In the genomic region with DNA sequence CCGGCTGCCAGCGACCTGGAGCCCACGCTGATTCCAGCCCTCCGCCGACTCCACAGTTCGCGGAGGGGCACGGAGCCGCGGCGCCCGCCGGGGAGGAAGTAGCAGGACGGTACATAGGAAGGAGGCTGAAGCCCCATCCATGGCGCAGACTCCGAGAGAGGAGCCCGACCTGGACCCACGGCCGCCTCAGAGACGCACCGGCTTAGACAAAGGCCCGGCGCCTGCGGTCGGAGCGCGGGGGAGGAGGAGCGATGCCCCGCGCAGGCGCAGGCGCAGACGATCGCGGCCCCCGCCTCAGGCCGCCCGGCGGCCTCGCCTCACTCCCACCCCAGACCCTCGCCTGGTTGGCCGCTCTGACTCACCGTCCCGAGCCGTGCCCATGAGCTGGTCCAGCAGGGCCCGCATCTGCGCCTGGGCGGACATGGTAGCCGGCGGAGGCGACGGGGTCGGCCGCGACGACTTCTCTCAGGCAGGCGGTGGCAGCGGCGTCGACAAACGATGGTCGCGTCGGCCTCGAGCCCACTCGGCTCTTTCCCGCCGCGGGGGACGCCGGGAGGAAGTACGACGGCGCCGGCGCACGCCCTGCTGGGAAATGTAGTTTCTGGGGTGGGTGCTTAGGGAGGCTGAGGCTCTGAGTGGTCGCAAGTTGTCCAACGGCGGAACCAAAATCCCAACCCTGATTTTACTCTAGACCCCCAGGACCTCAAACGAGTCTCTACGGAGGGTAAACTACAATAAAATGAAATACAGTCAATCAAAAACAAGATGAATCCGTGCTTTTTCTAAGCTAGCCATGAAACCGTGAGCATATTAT, we compare ENCODE assay signal across 1 cellular context.
TF ChIP-seq lines count a peak whose summit lies in the region.

A gene with protein sequence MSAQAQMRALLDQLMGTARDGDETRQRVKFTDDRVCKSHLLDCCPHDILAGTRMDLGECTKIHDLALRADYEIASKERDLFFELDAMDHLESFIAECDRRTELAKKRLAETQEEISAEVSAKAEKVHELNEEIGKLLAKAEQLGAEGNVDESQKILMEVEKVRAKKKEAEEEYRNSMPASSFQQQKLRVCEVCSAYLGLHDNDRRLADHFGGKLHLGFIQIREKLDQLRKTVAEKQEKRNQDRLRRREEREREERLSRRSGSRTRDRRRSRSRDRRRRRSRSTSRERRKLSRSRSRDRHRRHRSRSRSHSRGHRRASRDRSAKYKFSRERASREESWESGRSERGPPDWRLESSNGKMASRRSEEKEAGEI (minus strand): TSS at position 533 of the 814 bp plus-strand sequence. CDS start 110 bp downstream, at position 423.

TF ChIP-seq in K562, 482 proteins besides CTCF, POLR2A, EP300 and RAD21 (continued from another document and continues in another):
- TF ChIP-seq ZNF232 (CRISPR knock-in tag; IDR thresholded peaks at IDR 0.05): peak; percentile 31; the same call in 1 of the 2 replicates
- no peak for TF ChIP-seq YBX1 (IDR thresholded peaks at IDR 0.05)
- peak; percentile 87 for TF ChIP-seq PML (IDR thresholded peaks at IDR 0.05; ENCODE audit: low read length)
- TF ChIP-seq SMAD3 (CRISPR knock-in tag; conservative IDR thresholded peaks at IDR 0.05): no peak; the same call in none of the 2 replicates
- TF ChIP-seq, protein P1, sequence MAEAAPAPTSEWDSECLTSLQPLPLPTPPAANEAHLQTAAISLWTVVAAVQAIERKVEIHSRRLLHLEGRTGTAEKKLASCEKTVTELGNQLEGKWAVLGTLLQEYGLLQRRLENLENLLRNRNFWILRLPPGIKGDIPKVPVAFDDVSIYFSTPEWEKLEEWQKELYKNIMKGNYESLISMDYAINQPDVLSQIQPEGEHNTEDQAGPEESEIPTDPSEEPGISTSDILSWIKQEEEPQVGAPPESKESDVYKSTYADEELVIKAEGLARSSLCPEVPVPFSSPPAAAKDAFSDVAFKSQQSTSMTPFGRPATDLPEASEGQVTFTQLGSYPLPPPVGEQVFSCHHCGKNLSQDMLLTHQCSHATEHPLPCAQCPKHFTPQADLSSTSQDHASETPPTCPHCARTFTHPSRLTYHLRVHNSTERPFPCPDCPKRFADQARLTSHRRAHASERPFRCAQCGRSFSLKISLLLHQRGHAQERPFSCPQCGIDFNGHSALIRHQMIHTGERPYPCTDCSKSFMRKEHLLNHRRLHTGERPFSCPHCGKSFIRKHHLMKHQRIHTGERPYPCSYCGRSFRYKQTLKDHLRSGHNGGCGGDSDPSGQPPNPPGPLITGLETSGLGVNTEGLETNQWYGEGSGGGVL (CRISPR knock-in tag; IDR thresholded peaks at IDR 0.05): no peak
- TF ChIP-seq LCOR (CRISPR knock-in tag; IDR thresholded peaks at IDR 0.05): peak; percentile 78; the same call in 1 of the 2 replicates
- TF ChIP-seq ZNF133 (CRISPR knock-in tag; IDR thresholded peaks at IDR 0.05): no peak
- no peak for TF ChIP-seq ZNF57 (CRISPR knock-in tag; IDR thresholded peaks at IDR 0.05)
- TF ChIP-seq DDX20 (tag; IDR thresholded peaks at IDR 0.05; ENCODE audit: low read depth): no peak
- TF ChIP-seq, protein P2, sequence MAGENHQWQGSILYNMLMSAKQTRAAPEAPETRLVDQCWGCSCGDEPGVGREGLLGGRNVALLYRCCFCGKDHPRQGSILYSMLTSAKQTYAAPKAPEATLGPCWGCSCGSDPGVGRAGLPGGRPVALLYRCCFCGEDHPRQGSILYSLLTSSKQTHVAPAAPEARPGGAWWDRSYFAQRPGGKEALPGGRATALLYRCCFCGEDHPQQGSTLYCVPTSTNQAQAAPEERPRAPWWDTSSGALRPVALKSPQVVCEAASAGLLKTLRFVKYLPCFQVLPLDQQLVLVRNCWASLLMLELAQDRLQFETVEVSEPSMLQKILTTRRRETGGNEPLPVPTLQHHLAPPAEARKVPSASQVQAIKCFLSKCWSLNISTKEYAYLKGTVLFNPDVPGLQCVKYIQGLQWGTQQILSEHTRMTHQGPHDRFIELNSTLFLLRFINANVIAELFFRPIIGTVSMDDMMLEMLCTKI (IDR thresholded peaks at IDR 0.05; ENCODE audit: partially characterized antibody): no peak
- TF ChIP-seq ILK (tag; IDR thresholded peaks at IDR 0.05; ENCODE audit: borderline replicate concordance, low read depth): no peak
- TF ChIP-seq, protein P3, sequence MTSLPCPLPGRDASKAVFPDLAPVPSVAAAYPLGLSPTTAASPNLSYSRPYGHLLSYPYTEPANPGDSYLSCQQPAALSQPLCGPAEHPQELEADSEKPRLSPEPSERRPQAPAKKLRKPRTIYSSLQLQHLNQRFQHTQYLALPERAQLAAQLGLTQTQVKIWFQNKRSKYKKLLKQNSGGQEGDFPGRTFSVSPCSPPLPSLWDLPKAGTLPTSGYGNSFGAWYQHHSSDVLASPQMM (CRISPR knock-in tag; IDR thresholded peaks at IDR 0.05): no peak
- TF ChIP-seq, protein P4, sequence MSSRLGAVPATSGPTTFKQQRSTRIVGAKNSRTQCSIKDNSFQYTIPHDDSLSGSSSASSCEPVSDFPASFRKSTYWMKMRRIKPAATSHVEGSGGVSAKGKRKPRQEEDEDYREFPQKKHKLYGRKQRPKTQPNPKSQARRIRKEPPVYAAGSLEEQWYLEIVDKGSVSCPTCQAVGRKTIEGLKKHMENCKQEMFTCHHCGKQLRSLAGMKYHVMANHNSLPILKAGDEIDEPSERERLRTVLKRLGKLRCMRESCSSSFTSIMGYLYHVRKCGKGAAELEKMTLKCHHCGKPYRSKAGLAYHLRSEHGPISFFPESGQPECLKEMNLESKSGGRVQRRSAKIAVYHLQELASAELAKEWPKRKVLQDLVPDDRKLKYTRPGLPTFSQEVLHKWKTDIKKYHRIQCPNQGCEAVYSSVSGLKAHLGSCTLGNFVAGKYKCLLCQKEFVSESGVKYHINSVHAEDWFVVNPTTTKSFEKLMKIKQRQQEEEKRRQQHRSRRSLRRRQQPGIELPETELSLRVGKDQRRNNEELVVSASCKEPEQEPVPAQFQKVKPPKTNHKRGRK (tag; IDR thresholded peaks at IDR 0.05): no peak
- TF ChIP-seq ZNF644 (tag; IDR thresholded peaks at IDR 0.05; ENCODE audit: low read depth): peak; percentile 88; the same call in 1 of the 2 replicates
- peak; percentile 83 for TF ChIP-seq RBBP5 (IDR thresholded peaks at IDR 0.05; ENCODE audit: borderline replicate concordance, insufficient read depth, low read length, poor library complexity, severe bottlenecking)
- TF ChIP-seq, protein P5, sequence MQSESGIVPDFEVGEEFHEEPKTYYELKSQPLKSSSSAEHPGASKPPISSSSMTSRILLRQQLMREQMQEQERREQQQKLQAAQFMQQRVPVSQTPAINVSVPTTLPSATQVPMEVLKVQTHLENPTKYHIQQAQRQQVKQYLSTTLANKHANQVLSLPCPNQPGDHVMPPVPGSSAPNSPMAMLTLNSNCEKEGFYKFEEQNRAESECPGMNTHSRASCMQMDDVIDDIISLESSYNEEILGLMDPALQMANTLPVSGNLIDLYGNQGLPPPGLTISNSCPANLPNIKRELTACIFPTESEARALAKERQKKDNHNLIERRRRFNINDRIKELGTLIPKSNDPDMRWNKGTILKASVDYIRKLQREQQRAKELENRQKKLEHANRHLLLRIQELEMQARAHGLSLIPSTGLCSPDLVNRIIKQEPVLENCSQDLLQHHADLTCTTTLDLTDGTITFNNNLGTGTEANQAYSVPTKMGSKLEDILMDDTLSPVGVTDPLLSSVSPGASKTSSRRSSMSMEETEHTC (IDR thresholded peaks at IDR 0.05): peak; percentile 46; the same call in 1 of the 2 replicates
- TF ChIP-seq, protein P6, sequence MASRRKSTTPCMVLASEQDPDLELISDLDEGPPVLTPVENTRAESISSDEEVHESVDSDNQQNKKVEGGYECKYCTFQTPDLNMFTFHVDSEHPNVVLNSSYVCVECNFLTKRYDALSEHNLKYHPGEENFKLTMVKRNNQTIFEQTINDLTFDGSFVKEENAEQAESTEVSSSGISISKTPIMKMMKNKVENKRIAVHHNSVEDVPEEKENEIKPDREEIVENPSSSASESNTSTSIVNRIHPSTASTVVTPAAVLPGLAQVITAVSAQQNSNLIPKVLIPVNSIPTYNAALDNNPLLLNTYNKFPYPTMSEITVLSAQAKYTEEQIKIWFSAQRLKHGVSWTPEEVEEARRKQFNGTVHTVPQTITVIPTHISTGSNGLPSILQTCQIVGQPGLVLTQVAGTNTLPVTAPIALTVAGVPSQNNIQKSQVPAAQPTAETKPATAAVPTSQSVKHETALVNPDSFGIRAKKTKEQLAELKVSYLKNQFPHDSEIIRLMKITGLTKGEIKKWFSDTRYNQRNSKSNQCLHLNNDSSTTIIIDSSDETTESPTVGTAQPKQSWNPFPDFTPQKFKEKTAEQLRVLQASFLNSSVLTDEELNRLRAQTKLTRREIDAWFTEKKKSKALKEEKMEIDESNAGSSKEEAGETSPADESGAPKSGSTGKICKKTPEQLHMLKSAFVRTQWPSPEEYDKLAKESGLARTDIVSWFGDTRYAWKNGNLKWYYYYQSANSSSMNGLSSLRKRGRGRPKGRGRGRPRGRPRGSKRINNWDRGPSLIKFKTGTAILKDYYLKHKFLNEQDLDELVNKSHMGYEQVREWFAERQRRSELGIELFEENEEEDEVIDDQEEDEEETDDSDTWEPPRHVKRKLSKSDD (conservative IDR thresholded peaks at IDR 0.05; ENCODE audit: low read length): no peak
- TF ChIP-seq GATAD2B (IDR thresholded peaks at IDR 0.05; ENCODE audit: borderline replicate concordance): peak; percentile 70
- TF ChIP-seq, protein P7, sequence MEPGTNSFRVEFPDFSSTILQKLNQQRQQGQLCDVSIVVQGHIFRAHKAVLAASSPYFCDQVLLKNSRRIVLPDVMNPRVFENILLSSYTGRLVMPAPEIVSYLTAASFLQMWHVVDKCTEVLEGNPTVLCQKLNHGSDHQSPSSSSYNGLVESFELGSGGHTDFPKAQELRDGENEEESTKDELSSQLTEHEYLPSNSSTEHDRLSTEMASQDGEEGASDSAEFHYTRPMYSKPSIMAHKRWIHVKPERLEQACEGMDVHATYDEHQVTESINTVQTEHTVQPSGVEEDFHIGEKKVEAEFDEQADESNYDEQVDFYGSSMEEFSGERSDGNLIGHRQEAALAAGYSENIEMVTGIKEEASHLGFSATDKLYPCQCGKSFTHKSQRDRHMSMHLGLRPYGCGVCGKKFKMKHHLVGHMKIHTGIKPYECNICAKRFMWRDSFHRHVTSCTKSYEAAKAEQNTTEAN (CRISPR knock-in tag; IDR thresholded peaks at IDR 0.05): 0 out of 2 replicates have a peak, but pooled peaks have one; percentile 41
- no peak for TF ChIP-seq TGIF2 (CRISPR knock-in tag; IDR thresholded peaks at IDR 0.05)
- TF ChIP-seq, protein P8, sequence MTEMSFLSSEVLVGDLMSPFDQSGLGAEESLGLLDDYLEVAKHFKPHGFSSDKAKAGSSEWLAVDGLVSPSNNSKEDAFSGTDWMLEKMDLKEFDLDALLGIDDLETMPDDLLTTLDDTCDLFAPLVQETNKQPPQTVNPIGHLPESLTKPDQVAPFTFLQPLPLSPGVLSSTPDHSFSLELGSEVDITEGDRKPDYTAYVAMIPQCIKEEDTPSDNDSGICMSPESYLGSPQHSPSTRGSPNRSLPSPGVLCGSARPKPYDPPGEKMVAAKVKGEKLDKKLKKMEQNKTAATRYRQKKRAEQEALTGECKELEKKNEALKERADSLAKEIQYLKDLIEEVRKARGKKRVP (CRISPR knock-in tag; IDR thresholded peaks at IDR 0.05): peak; percentile 53; the same call in 1 of the 2 replicates
- TF ChIP-seq BMI1 (IDR thresholded peaks at IDR 0.05; ENCODE audit: low read length): no peak
- TF ChIP-seq SNRNP70 (optimal IDR thresholded peaks at IDR 0.05; ENCODE audit: low read depth, low read length): no peak
- TF ChIP-seq KHSRP (IDR thresholded peaks at IDR 0.05): no peak
- TF ChIP-seq, protein P9, sequence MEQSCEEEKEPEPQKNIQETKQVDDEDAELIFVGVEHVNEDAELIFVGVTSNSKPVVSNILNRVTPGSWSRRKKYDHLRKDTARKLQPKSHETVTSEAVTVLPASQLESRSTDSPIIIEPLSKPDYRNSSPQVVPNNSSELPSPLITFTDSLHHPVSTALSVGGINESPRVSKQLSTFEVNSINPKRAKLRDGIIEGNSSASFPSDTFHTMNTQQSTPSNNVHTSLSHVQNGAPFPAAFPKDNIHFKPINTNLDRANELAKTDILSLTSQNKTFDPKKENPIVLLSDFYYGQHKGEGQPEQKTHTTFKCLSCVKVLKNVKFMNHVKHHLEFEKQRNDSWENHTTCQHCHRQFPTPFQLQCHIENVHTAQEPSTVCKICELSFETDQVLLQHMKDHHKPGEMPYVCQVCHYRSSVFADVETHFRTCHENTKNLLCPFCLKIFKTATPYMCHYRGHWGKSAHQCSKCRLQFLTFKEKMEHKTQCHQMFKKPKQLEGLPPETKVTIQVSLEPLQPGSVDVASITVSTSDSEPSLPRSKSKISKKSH (CRISPR knock-in tag; IDR thresholded peaks at IDR 0.05): no peak
- no peak for TF ChIP-seq ZNF444 (CRISPR knock-in tag; IDR thresholded peaks at IDR 0.05)
- TF ChIP-seq, protein P10, sequence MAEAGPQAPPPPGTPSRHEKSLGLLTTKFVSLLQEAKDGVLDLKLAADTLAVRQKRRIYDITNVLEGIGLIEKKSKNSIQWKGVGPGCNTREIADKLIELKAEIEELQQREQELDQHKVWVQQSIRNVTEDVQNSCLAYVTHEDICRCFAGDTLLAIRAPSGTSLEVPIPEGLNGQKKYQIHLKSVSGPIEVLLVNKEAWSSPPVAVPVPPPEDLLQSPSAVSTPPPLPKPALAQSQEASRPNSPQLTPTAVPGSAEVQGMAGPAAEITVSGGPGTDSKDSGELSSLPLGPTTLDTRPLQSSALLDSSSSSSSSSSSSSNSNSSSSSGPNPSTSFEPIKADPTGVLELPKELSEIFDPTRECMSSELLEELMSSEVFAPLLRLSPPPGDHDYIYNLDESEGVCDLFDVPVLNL (CRISPR knock-in tag; IDR thresholded peaks at IDR 0.05; ENCODE audit: low read depth): peak; percentile 66; the same call in 1 of the 2 replicates
- TF ChIP-seq U2AF2 (optimal IDR thresholded peaks at IDR 0.05; ENCODE audit: low read depth, low read length): no peak
- TF ChIP-seq BDP1 (IDR thresholded peaks at IDR 0.05; ENCODE audit: insufficient read depth, insufficient read length): no peak
- no peak for TF ChIP-seq TRIM28 (IDR thresholded peaks at IDR 0.05)
- TF ChIP-seq DNMT1 (IDR thresholded peaks at IDR 0.05): no peak
- TF ChIP-seq ZNF347 (CRISPR knock-in tag; IDR thresholded peaks at IDR 0.05; ENCODE audit: low read depth): no peak
- TF ChIP-seq, protein P11, sequence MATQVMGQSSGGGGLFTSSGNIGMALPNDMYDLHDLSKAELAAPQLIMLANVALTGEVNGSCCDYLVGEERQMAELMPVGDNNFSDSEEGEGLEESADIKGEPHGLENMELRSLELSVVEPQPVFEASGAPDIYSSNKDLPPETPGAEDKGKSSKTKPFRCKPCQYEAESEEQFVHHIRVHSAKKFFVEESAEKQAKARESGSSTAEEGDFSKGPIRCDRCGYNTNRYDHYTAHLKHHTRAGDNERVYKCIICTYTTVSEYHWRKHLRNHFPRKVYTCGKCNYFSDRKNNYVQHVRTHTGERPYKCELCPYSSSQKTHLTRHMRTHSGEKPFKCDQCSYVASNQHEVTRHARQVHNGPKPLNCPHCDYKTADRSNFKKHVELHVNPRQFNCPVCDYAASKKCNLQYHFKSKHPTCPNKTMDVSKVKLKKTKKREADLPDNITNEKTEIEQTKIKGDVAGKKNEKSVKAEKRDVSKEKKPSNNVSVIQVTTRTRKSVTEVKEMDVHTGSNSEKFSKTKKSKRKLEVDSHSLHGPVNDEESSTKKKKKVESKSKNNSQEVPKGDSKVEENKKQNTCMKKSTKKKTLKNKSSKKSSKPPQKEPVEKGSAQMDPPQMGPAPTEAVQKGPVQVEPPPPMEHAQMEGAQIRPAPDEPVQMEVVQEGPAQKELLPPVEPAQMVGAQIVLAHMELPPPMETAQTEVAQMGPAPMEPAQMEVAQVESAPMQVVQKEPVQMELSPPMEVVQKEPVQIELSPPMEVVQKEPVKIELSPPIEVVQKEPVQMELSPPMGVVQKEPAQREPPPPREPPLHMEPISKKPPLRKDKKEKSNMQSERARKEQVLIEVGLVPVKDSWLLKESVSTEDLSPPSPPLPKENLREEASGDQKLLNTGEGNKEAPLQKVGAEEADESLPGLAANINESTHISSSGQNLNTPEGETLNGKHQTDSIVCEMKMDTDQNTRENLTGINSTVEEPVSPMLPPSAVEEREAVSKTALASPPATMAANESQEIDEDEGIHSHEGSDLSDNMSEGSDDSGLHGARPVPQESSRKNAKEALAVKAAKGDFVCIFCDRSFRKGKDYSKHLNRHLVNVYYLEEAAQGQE (CRISPR knock-in tag; IDR thresholded peaks at IDR 0.05; ENCODE audit: low read depth): peak; percentile 55; the same call in 1 of the 2 replicates
- TF ChIP-seq BACH1 (tag; IDR thresholded peaks at IDR 0.05): no peak; the same call in 1 of the 2 replicates
